ENCODE assay signal across 15 cellular contexts in the genomic region with DNA sequence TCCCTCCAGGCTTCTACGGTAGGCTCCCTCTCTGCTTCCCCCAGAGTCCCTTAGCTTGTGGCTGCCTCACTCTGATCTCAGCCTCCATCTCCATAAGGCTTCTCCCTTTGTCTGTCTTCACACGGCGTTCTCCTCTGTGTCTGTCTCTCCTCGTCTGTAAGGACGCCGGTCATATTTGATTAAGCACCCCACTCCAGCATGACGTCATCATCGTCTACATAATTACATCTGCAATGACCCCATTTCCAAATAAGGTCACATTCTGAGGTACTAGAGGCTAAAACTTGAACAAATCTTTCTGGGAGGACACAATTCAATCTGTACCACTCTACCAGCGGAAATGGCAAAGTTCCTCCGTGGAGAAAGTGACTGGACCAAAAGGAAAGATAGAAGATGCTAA. TPM values are rescaled to one million over a fixed set of nuclear protein-coding genes. Genes with fewer than 3 reads are reported as not detected.
A peak's percentile ranks its signal among the peaks of the same experiment; 100 is the strongest.
DNase-seq lines count a peak whose midpoint lies in the region; ATAC-seq and TF ChIP-seq lines count a peak whose summit lies in the region.
"Had no signal": no experiment of that assay in that cellular context is flagged by ENCODE, and none has a peak within 500 bp of the region (broad histone marks: within the 10 kb centered on the region; RNA-seq: fewer than 3 reads in every experiment).

No MANE protein-coding gene starts in this region.

- peaks cover 5% of the 10 kb centered on the region for H3K9me3 Mint-ChIP-seq in activated T-cell treated with anti-CD3 and anti-CD28 coated beads, Interleukin-2, amount 50 U/mL, for 24 hours
- no peaks in the 10 kb centered on the region for H3K9me3 Mint-ChIP-seq in stimulated activated effector memory CD8-positive, alpha-beta T cell treated with anti-CD3 and anti-CD28 coated beads, Interleukin-12 subunit alpha, Interleukin-12 subunit beta, amount 100 ng/mL, for 72 hours

- no peaks in the 10 kb centered on the region for H3K27me3 Mint-ChIP-seq in activated T-cell treated with anti-CD3 and anti-CD28 coated beads, Interleukin-2, amount 50 U/mL, for 24 hours

- H3K36me3 Mint-ChIP-seq in activated T-cell treated with anti-CD3 and anti-CD28 coated beads, Interleukin-2, amount 50 U/mL, for 24 hours (ENCODE audit: low read depth): peaks cover 95% of the 10 kb centered on the region
- H3K36me3 Mint-ChIP-seq in stimulated activated effector memory CD8-positive, alpha-beta T cell treated with anti-CD3 and anti-CD28 coated beads, Interleukin-12 subunit alpha, Interleukin-12 subunit beta, amount 100 ng/mL, for 72 hours: peaks cover 55% of the 10 kb centered on the region
- H3K36me3 Mint-ChIP-seq: stimulated activated memory B cell treated with anti-CD40 and anti-IgM and Interleukin-4, amounts not matched to agents 10 μg/mL and 1 μg/mL and 100 μg/mL, for 72 hours had no signal

- H3K4me1 Mint-ChIP-seq in activated T-cell treated with anti-CD3 and anti-CD28 coated beads, Interleukin-2, amount 50 U/mL, for 24 hours (ENCODE audit: low read depth): peaks cover 52% of the 10 kb centered on the region
- peaks cover 22% of the 10 kb centered on the region for H3K4me1 Mint-ChIP-seq in stimulated activated effector memory CD8-positive, alpha-beta T cell treated with anti-CD3 and anti-CD28 coated beads, Interleukin-12 subunit alpha, Interleukin-12 subunit beta, amount 100 ng/mL, for 72 hours
- H3K4me1 Mint-ChIP-seq: stimulated activated memory B cell treated with anti-CD40 and anti-IgM and Interleukin-4, amounts not matched to agents 10 μg/mL and 1 μg/mL and 100 μg/mL, for 72 hours had no signal

- H3K4me3 Mint-ChIP-seq in activated T-cell treated with anti-CD3 and anti-CD28 coated beads, Interleukin-2, amount 50 U/mL, for 24 hours: peak overlapping the region; percentile 21
- H3K4me3 Mint-ChIP-seq in stimulated activated effector memory CD8-positive, alpha-beta T cell treated with anti-CD3 and anti-CD28 coated beads, Interleukin-12 subunit alpha, Interleukin-12 subunit beta, amount 100 ng/mL, for 72 hours: peak overlapping the region; percentile 65
- H3K4me3 Mint-ChIP-seq: stimulated activated memory B cell treated with anti-CD40 and anti-IgM and Interleukin-4, amounts not matched to agents 10 μg/mL and 1 μg/mL and 100 μg/mL, for 72 hours had no signal

- DNase-seq in activated T-cell treated with anti-CD3 and anti-CD28 coated beads, Interleukin-2, amount 50 U/mL, for 24 hours: no peak
- DNase-seq in activated T-cell treated with anti-CD3 and anti-CD28 coated beads, Interleukin-2, amount 50 U/mL, for 1 hour: no peak
- DNase-seq in SK-N-DZ (ENCODE audit: low spot score): peak; percentile 80
- peak; percentile 54 for DNase-seq in fibroblast of villous mesenchyme (ENCODE audit: low read depth)
- DNase-seq in stimulated activated effector memory CD8-positive, alpha-beta T cell treated with anti-CD3 and anti-CD28 coated beads, Interleukin-12 subunit alpha, Interleukin-12 subunit beta, amount 100 ng/mL, for 72 hours (ENCODE audit: low spot score in 2 of 2): no peak
- no peak for DNase-seq in mucosa of gallbladder (ENCODE audit: low spot score)
- DNase-seq: activated CD4-positive, alpha-beta T cell treated with anti-CD3 and anti-CD28 coated beads, Interleukin-2, amount 50 U/mL, for 4 hours; upper lobe of right lung had no signal

- H3K27ac Mint-ChIP-seq in activated T-cell treated with anti-CD3 and anti-CD28 coated beads, Interleukin-2, amount 50 U/mL, for 24 hours: peak overlapping the region; percentile 63
- peak overlapping the region; percentile 89 for H3K27ac Mint-ChIP-seq in stimulated activated effector memory CD8-positive, alpha-beta T cell treated with anti-CD3 and anti-CD28 coated beads, Interleukin-12 subunit alpha, Interleukin-12 subunit beta, amount 100 ng/mL, for 72 hours
- H3K27ac Mint-ChIP-seq: IgD-negative memory B cell; stimulated activated memory B cell treated with anti-CD40 and anti-IgM and Interleukin-4, amounts not matched to agents 10 μg/mL and 1 μg/mL and 100 μg/mL, for 72 hours had no signal

- TF ChIP-seq CTCF in fibroblast of villous mesenchyme (IDR thresholded peaks at IDR 0.05; ENCODE audit: insufficient read depth, low read depth, low read length): no peak

- ATAC-seq in stimulated activated effector memory CD8-positive, alpha-beta T cell treated with anti-CD3 and anti-CD28 coated beads, Interleukin-12 subunit alpha, Interleukin-12 subunit beta, amount 100 ng/mL, for 72 hours: no peak
- ATAC-seq in HG03159 (IDR thresholded peaks at IDR 0.05; ENCODE audit: unreplicated experiment) (no peak), GM18907 (IDR thresholded peaks at IDR 0.05; ENCODE audit: unreplicated experiment) (no peak)
- ATAC-seq: stimulated activated memory B cell treated with anti-CD40 and anti-IgM and Interleukin-4, amounts not matched to agents 10 μg/mL and 1 μg/mL and 100 μg/mL, for 72 hours had no signal

- no peak overlapping the region for H3K4me3 ChIP-seq in fibroblast of villous mesenchyme (ENCODE audit: low read depth, low read length)
- H3K4me3 ChIP-seq: ovary, skin epidermis had no signal

RNA-seq across cellular contexts. Expression of gene COL6A3, which starts 8.3 kb away (rescaled TPM):
- 0.96 and 1.3 TPM in 2 replicates for polyA plus RNA-seq in SK-N-DZ (2014; cell fraction: cytosol; rRNA removed)
- 1.1 and 1.5 TPM in 2 replicates for polyA plus RNA-seq in SK-N-DZ (2014; cell fraction: nucleus; rRNA removed)
- total RNA-seq in fibroblast of villous mesenchyme (1,329 and 1,968 TPM in 2 replicates), mucosa of gallbladder (258 TPM)
- polyA plus RNA-seq: IgD-negative memory B cell, keratinocyte had no signal

Comparison
In these comparisons a context has a peak if more than half of its experiments do, and no peak if none do; other contexts are left out.
1. DNase-seq: peak in SK-N-DZ (single experiment) and fibroblast of villous mesenchyme (single experiment); none in activated T-cell treated with anti-CD3 and anti-CD28 coated beads, Interleukin-2, amount 50 U/mL, for 24 hours (single experiment), activated T-cell treated with anti-CD3 and anti-CD28 coated beads, Interleukin-2, amount 50 U/mL, for 1 hour (single experiment), stimulated activated effector memory CD8-positive, alpha-beta T cell treated with anti-CD3 and anti-CD28 coated beads, Interleukin-12 subunit alpha, Interleukin-12 subunit beta, amount 100 ng/mL, for 72 hours (0 of 2) and mucosa of gallbladder (single experiment).